8 cellular contexts compared by ENCODE assay signal in genomic region chr3:10142707-10143560, GRCh38. TPM values are rescaled to one million over a fixed set of nuclear protein-coding genes. Genes with fewer than 3 reads are reported as not detected.
DNase-seq lines count a peak whose midpoint lies in the region; ATAC-seq, FAIRE-seq and TF ChIP-seq lines count a peak whose summit lies in the region.

No MANE protein-coding gene starts in this region.

- H3K4me1 ChIP-seq in HUES48 (ENCODE audit: control insufficient read depth, insufficient read depth, low read length) = no peaks in the 10 kb centered on the region; the same call in 1 of the 2 replicates
- H3K4me1 ChIP-seq in small intestine (ENCODE audit: control insufficient read depth in 2 of 2, insufficient read depth in 1 of 2, low read depth in 1 of 2, low read length in 1 of 2) = no peaks in the 10 kb centered on the region

- H3K4me1 Mint-ChIP-seq in activated T-cell treated with anti-CD3 and anti-CD28 coated beads, Interleukin-2, amount 50 U/mL, for 4 hours (ENCODE audit: low read depth) = peaks cover 34% of the 10 kb centered on the region

- ATAC-seq in activated T-cell treated with anti-CD3 and anti-CD28 coated beads, Interleukin-2, amount 50 U/mL, for 4 hours = no peak
- ATAC-seq in left ventricle myocardium superior = no peak
- ATAC-seq in HG03520 (IDR thresholded peaks at IDR 0.05; ENCODE audit: unreplicated experiment) = no peak
- no peak for ATAC-seq in HG02981 (IDR thresholded peaks at IDR 0.05; ENCODE audit: unreplicated experiment)

- H3K4me3 ChIP-seq in BJ (ENCODE audit: low read depth, low read length) (peak overlapping the region; percentile 81), HUES48 (ENCODE audit: low read depth, low read length) (peak overlapping the region; percentile 79), small intestine (ENCODE audit: low read depth in 1 of 2, low read length in 2 of 2) (peak overlapping the region; percentile 67 to 84)

- no peak for TF ChIP-seq CTCF in BJ (IDR thresholded peaks at IDR 0.05; ENCODE audit: insufficient read depth, low read depth, low read length)

- no peaks in the 10 kb centered on the region for H3K27me3 Mint-ChIP-seq in activated T-cell treated with anti-CD3 and anti-CD28 coated beads, Interleukin-2, amount 50 U/mL, for 4 hours (ENCODE audit: low read depth)

- peaks cover 14% of the 10 kb centered on the region for H3K36me3 Mint-ChIP-seq in activated T-cell treated with anti-CD3 and anti-CD28 coated beads, Interleukin-2, amount 50 U/mL, for 4 hours (ENCODE audit: insufficient read depth)

- H3K27ac ChIP-seq in HUES48 (ENCODE audit: low read depth, low read length) = no peak overlapping the region
- no peak overlapping the region for H3K27ac ChIP-seq in small intestine (ENCODE audit: low read depth in 1 of 2, low read length in 1 of 2)

- peak overlapping the region; percentile 90 for H3K4me3 Mint-ChIP-seq in activated T-cell treated with anti-CD3 and anti-CD28 coated beads, Interleukin-2, amount 50 U/mL, for 4 hours

- WGBS in small intestine, 3 donors = 59 to 67% (median 64%) methylated on average over 29 of the region's 29 CpGs

- FAIRE-seq in small intestine (lab: Jason Lieb, UNC) = no peak

- POLR2A ChIA-PET in BJ (lab: Charles Lee) = no interaction called here

- H3K9me3 ChIP-seq in HUES48 (ENCODE audit: control insufficient read depth, insufficient read depth, low read length) (no peaks in the 10 kb centered on the region), small intestine (ENCODE audit: control insufficient read depth, low read depth) (no peaks in the 10 kb centered on the region)

- no peak overlapping the region for H3K9ac ChIP-seq in HUES48 (ENCODE audit: low read depth, low read length)

- H3K9me3 Mint-ChIP-seq in activated T-cell treated with anti-CD3 and anti-CD28 coated beads, Interleukin-2, amount 50 U/mL, for 4 hours = no peaks in the 10 kb centered on the region

- CTCF ChIA-PET in BJ (lab: Yijun Ruan, JAX) = no interaction called here

- no peaks in the 10 kb centered on the region for H3K27me3 ChIP-seq in BJ (ENCODE audit: control insufficient read depth, insufficient read depth, low read length)
- no peaks in the 10 kb centered on the region for H3K27me3 ChIP-seq in HUES48 (ENCODE audit: control insufficient read depth, insufficient read depth, low read length)
- H3K27me3 ChIP-seq in small intestine (ENCODE audit: control insufficient read depth in 2 of 2, insufficient read depth in 2 of 2, low read length in 2 of 2) = no peaks in the 10 kb centered on the region

- DNase-seq in BJ (ENCODE audit: low read depth) (no peak), left ventricle myocardium superior (peak; percentile 30), small intestine (peak; percentile 25), nucleus accumbens (lab: John Stamatoyannopoulos, UW) (no peak)
- no peak for DNase-seq in activated T-cell treated with anti-CD3 and anti-CD28 coated beads, Interleukin-2, amount 50 U/mL, for 4 hours

- no peaks in the 10 kb centered on the region; the same call in 1 of the 2 replicates for H3K36me3 ChIP-seq in BJ (ENCODE audit: control insufficient read depth, insufficient read depth, low read length)
- H3K36me3 ChIP-seq in HUES48 (ENCODE audit: control insufficient read depth, insufficient read depth, low read length) = peaks cover 27% of the 10 kb centered on the region
- H3K36me3 ChIP-seq in small intestine (ENCODE audit: control insufficient read depth in 2 of 2, insufficient read depth in 2 of 2, low read length in 2 of 2) = no peaks in the 10 kb centered on the region

- intact Hi-C loops in left ventricle myocardium superior (cut with micrococcal nuclease) = no loop called here

RNA-seq across cellular contexts. Expression of gene VHL, which starts 1.4 kb away (rescaled TPM):
- 5.3 and 8.8 TPM in 2 replicates for polyA plus RNA-seq in BJ (2011; rRNA removed)
- polyA minus RNA-seq in BJ (2011; rRNA and poly(A)+ RNA removed) = 8.8 and 12.7 TPM in 2 replicates
- total RNA-seq in activated T-cell treated with anti-CD3 and anti-CD28 coated beads, Interleukin-2, amount 50 U/mL, for 4 hours = 10 to 100 TPM; 29.6 to 32.7 (median 30.4) TPM
- total RNA-seq in left ventricle myocardium superior = 11.1 TPM
- polyA plus RNA-seq in small intestine = 10 to 100 TPM; 21.9 to 34.0 (median 24.4) TPM

RNA-seq across cellular contexts. Expression of gene IRAK2, which starts 21.8 kb away (rescaled TPM):
- 2.0 and 2.5 TPM in 2 replicates for polyA plus RNA-seq in BJ (2011; rRNA removed)
- polyA minus RNA-seq in BJ (2011; rRNA and poly(A)+ RNA removed) = 1.4 and 2.2 TPM in 2 replicates
- 1 to 10 TPM; 2.1 to 3.8 (median 3.0) TPM for total RNA-seq in activated T-cell treated with anti-CD3 and anti-CD28 coated beads, Interleukin-2, amount 50 U/mL, for 4 hours
- 1.3 TPM for total RNA-seq in left ventricle myocardium superior
- polyA plus RNA-seq in small intestine = 1 to 10 TPM; 2.0 to 6.8 (median 4.2) TPM

RNA-seq across cellular contexts. Expression of gene BRK1, which starts 27.5 kb away (rescaled TPM):
- polyA plus RNA-seq in BJ (2011; rRNA removed) (112 and 184 TPM in 2 replicates), small intestine (100 to 1,000 TPM; 147 to 191 (median 184) TPM)
- 40.5 and 47.6 TPM in 2 replicates for polyA minus RNA-seq in BJ (2011; rRNA and poly(A)+ RNA removed)
- 100 to 1,000 TPM in 1 of 3 donors, 10 to 100 TPM in 2; 93.5 to 104 (median 96.6) TPM for total RNA-seq in activated T-cell treated with anti-CD3 and anti-CD28 coated beads, Interleukin-2, amount 50 U/mL, for 4 hours
- total RNA-seq in left ventricle myocardium superior = 96.2 TPM

RNA-seq across cellular contexts. Expression of gene FANCD2OS, which starts 34.9 kb away (rescaled TPM):
- not detected in 2 replicates for polyA plus RNA-seq in BJ (2011; rRNA removed)
- polyA minus RNA-seq in BJ (2011; rRNA and poly(A)+ RNA removed) = not detected in 2 replicates
- not detected for total RNA-seq in activated T-cell treated with anti-CD3 and anti-CD28 coated beads, Interleukin-2, amount 50 U/mL, for 4 hours
- not detected for total RNA-seq in left ventricle myocardium superior
- polyA plus RNA-seq in small intestine = not detected

Comparison
In these comparisons a context has a peak if more than half of its experiments do, and no peak if none do; other contexts are left out.
1. DNase-seq: peak in left ventricle myocardium superior (single experiment) and small intestine (single experiment); none in BJ (single experiment), activated T-cell treated with anti-CD3 and anti-CD28 coated beads, Interleukin-2, amount 50 U/mL, for 4 hours (single experiment) and nucleus accumbens (0 of 56).
2. Peak in every context shown above with its lines, with median percentiles within 50 percentile points of each other: H3K4me3 ChIP-seq.